Comparison of ENCODE assay signal across 1 cellular context in the genomic region with DNA sequence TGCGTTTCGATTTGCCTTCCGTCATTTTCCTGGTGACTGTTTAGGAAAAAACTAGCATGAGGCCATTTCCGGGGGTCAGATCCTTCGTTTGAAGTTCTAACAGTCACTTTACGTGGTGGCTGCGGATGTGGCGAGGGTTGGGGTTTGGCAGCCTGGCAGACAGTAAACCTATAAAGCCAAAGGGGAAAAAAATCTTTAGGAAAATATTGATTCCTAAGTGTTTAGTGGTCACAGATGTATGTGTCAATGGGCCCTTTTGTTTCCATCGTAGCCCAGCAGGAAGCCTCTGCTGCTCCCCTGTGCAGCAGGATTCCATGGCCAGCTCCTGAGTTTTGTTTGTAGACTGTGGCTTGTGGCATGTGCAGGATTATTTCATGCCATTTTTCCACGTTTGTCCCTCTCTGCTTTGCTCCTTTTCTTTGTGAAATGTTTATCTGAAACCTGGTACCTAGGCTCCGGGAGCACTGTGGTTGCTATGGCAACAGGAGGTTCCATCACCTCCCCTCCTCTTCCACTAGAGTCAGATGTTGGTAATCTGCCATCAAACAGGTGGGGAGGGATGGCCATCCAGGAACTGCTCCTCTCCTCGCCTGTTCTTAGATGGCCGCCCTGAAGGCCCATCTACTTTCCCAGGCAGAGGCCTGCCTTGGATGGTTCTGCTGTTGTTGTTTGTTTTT.
A peak's percentile ranks its signal among the peaks of the same experiment; 100 is the strongest.
TF ChIP-seq lines count a peak whose summit lies in the region.

No MANE protein-coding gene starts in this region.

TF ChIP-seq in HepG2, 621 proteins besides CTCF, POLR2A, EP300 and RAD21 (continued from another document and continues in another):
- TF ChIP-seq, protein P1, sequence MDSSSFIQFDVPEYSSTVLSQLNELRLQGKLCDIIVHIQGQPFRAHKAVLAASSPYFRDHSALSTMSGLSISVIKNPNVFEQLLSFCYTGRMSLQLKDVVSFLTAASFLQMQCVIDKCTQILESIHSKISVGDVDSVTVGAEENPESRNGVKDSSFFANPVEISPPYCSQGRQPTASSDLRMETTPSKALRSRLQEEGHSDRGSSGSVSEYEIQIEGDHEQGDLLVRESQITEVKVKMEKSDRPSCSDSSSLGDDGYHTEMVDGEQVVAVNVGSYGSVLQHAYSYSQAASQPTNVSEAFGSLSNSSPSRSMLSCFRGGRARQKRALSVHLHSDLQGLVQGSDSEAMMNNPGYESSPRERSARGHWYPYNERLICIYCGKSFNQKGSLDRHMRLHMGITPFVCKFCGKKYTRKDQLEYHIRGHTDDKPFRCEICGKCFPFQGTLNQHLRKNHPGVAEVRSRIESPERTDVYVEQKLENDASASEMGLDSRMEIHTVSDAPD (CRISPR knock-in tag; IDR thresholded peaks at IDR 0.05), result peak; percentile 90
- TF ChIP-seq, protein P2, sequence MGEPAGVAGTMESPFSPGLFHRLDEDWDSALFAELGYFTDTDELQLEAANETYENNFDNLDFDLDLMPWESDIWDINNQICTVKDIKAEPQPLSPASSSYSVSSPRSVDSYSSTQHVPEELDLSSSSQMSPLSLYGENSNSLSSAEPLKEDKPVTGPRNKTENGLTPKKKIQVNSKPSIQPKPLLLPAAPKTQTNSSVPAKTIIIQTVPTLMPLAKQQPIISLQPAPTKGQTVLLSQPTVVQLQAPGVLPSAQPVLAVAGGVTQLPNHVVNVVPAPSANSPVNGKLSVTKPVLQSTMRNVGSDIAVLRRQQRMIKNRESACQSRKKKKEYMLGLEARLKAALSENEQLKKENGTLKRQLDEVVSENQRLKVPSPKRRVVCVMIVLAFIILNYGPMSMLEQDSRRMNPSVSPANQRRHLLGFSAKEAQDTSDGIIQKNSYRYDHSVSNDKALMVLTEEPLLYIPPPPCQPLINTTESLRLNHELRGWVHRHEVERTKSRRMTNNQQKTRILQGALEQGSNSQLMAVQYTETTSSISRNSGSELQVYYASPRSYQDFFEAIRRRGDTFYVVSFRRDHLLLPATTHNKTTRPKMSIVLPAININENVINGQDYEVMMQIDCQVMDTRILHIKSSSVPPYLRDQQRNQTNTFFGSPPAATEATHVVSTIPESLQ (CRISPR knock-in tag; conservative IDR thresholded peaks at IDR 0.05), result no peak
- peak; percentile 46; the same call in 1 of the 2 replicates for TF ChIP-seq ARNTL (CRISPR knock-in tag; IDR thresholded peaks at IDR 0.05)
- peak; percentile 28; the same call in 1 of the 2 replicates for TF ChIP-seq ZNF788 (CRISPR knock-in tag; IDR thresholded peaks at IDR 0.05; ENCODE audit: borderline replicate concordance)
- TF ChIP-seq FOXJ3 (CRISPR knock-in tag; IDR thresholded peaks at IDR 0.05; ENCODE audit: borderline replicate concordance), result peak; percentile 59; the same call in 1 of the 2 replicates
- TF ChIP-seq PAXIP1 (CRISPR knock-in tag; conservative IDR thresholded peaks at IDR 0.05), result peak; percentile 86
- TF ChIP-seq ZNF383 (CRISPR knock-in tag; IDR thresholded peaks at IDR 0.05; ENCODE audit: borderline replicate concordance), result no peak
- TF ChIP-seq MED1 (CRISPR knock-in tag; IDR thresholded peaks at IDR 0.05), result peak; percentile 71
- peak; percentile 81 for TF ChIP-seq MEF2D (CRISPR knock-in tag; IDR thresholded peaks at IDR 0.05)
- 0 out of 2 replicates have a peak, but pooled peaks have one; percentile 6 for TF ChIP-seq ZNF629 (CRISPR knock-in tag; conservative IDR thresholded peaks at IDR 0.05)
- TF ChIP-seq ZNF513 (CRISPR knock-in tag; conservative IDR thresholded peaks at IDR 0.05), result no peak
- TF ChIP-seq BCL6 (CRISPR knock-in tag; IDR thresholded peaks at IDR 0.05), result peak; percentile 93
- peak; percentile 79; the same call in 1 of the 2 replicates for TF ChIP-seq NFIC (IDR thresholded peaks at IDR 0.05; ENCODE audit: low read length)
- TF ChIP-seq SOX6 (IDR thresholded peaks at IDR 0.05), result no peak
- peak; percentile 50 for TF ChIP-seq SOX6 (CRISPR knock-in tag; IDR thresholded peaks at IDR 0.05)
- peak; percentile 26; the same call in 1 of the 2 replicates for TF ChIP-seq NCOA2 (CRISPR knock-in tag; IDR thresholded peaks at IDR 0.05)
- TF ChIP-seq HMGA1 (CRISPR knock-in tag; conservative IDR thresholded peaks at IDR 0.05), result no peak
- no peak for TF ChIP-seq ZNF563 (CRISPR knock-in tag; IDR thresholded peaks at IDR 0.05)
- TF ChIP-seq DR1 (CRISPR knock-in tag; IDR thresholded peaks at IDR 0.05), result no peak
- peak; percentile 30; the same call in 1 of the 2 replicates for TF ChIP-seq HDAC1 (CRISPR knock-in tag; IDR thresholded peaks at IDR 0.05)
- TF ChIP-seq GZF1 (CRISPR knock-in tag; IDR thresholded peaks at IDR 0.05), result no peak
- TF ChIP-seq ZFP37 (CRISPR knock-in tag; IDR thresholded peaks at IDR 0.05; ENCODE audit: borderline replicate concordance), result no peak
- peak; percentile 64; the same call in 1 of the 2 replicates for TF ChIP-seq SOX5 (CRISPR knock-in tag; IDR thresholded peaks at IDR 0.05; ENCODE audit: borderline replicate concordance)
- no peak for TF ChIP-seq CREB1 (IDR thresholded peaks at IDR 0.05)
- TF ChIP-seq CREB1 (CRISPR knock-in tag; IDR thresholded peaks at IDR 0.05), result peak; percentile 68
- no peak for TF ChIP-seq SMAD9 (CRISPR knock-in tag; IDR thresholded peaks at IDR 0.05)
- peak; percentile 66 for TF ChIP-seq SALL1 (CRISPR knock-in tag; IDR thresholded peaks at IDR 0.05)
- peak; percentile 58 for TF ChIP-seq NR2F6 (IDR thresholded peaks at IDR 0.05)
- peak; percentile 50; the same call in 1 of the 2 replicates for TF ChIP-seq NR2F6 (CRISPR knock-in tag; IDR thresholded peaks at IDR 0.05)
- TF ChIP-seq ZNF251 (CRISPR knock-in tag; IDR thresholded peaks at IDR 0.05), result no peak
- peak; percentile 49; the same call in 1 of the 2 replicates for TF ChIP-seq RXRB (CRISPR knock-in tag; IDR thresholded peaks at IDR 0.05; ENCODE audit: borderline replicate concordance)
- no peak for TF ChIP-seq LCORL (IDR thresholded peaks at IDR 0.05)
- TF ChIP-seq LCORL (CRISPR knock-in tag; IDR thresholded peaks at IDR 0.05), result peak; percentile 35; the same call in 1 of the 2 replicates
- peak; percentile 84 for TF ChIP-seq RBAK (CRISPR knock-in tag; IDR thresholded peaks at IDR 0.05)
- peak; percentile 40; the same call in 1 of the 2 replicates for TF ChIP-seq PITX1 (CRISPR knock-in tag; IDR thresholded peaks at IDR 0.05)
- TF ChIP-seq ZNF484 (CRISPR knock-in tag; IDR thresholded peaks at IDR 0.05; ENCODE audit: borderline replicate concordance, low read depth), result no peak
- peak; percentile 16; the same call in 1 of the 2 replicates for TF ChIP-seq GATA4 (IDR thresholded peaks at IDR 0.05; ENCODE audit: borderline replicate concordance, low read depth)
- TF ChIP-seq ELF3 (CRISPR knock-in tag; IDR thresholded peaks at IDR 0.05), result peak; percentile 65
- TF ChIP-seq ZBTB42 (CRISPR knock-in tag; IDR thresholded peaks at IDR 0.05), result no peak
- TF ChIP-seq SOX13 (IDR thresholded peaks at IDR 0.05), result no peak
- TF ChIP-seq SOX13 (CRISPR knock-in tag; conservative IDR thresholded peaks at IDR 0.05 in 1 of 2, IDR thresholded peaks at IDR 0.05 in 1 of 2), result peak in 1 of 2 experiments; percentile 49; a peak in 1 of 4 replicates
- peak; percentile 88 for TF ChIP-seq KAT2B (IDR thresholded peaks at IDR 0.05; ENCODE audit: borderline replicate concordance, low read depth, low read length)
- no peak for TF ChIP-seq ZNF543 (CRISPR knock-in tag; IDR thresholded peaks at IDR 0.05)
- peak; percentile 40; the same call in 1 of the 2 replicates for TF ChIP-seq GFI1 (CRISPR knock-in tag; IDR thresholded peaks at IDR 0.05; ENCODE audit: borderline replicate concordance)
- peak; percentile 76 for TF ChIP-seq NR2F2 (IDR thresholded peaks at IDR 0.05; ENCODE audit: borderline replicate concordance, low read depth)
- peak; percentile 37; the same call in 1 of the 2 replicates for TF ChIP-seq ZMYM4 (CRISPR knock-in tag; IDR thresholded peaks at IDR 0.05)
- TF ChIP-seq ZNF263 (CRISPR knock-in tag; IDR thresholded peaks at IDR 0.05), result peak; percentile 28; the same call in 1 of the 2 replicates
- TF ChIP-seq ZBTB20 (CRISPR knock-in tag; IDR thresholded peaks at IDR 0.05; ENCODE audit: borderline replicate concordance, low read depth), result peak; percentile 78; the same call in 1 of the 2 replicates
- no peak for TF ChIP-seq KLF9 (CRISPR knock-in tag; IDR thresholded peaks at IDR 0.05; ENCODE audit: low read depth)
- TF ChIP-seq NFRKB (IDR thresholded peaks at IDR 0.05), result no peak
- TF ChIP-seq, protein P3, sequence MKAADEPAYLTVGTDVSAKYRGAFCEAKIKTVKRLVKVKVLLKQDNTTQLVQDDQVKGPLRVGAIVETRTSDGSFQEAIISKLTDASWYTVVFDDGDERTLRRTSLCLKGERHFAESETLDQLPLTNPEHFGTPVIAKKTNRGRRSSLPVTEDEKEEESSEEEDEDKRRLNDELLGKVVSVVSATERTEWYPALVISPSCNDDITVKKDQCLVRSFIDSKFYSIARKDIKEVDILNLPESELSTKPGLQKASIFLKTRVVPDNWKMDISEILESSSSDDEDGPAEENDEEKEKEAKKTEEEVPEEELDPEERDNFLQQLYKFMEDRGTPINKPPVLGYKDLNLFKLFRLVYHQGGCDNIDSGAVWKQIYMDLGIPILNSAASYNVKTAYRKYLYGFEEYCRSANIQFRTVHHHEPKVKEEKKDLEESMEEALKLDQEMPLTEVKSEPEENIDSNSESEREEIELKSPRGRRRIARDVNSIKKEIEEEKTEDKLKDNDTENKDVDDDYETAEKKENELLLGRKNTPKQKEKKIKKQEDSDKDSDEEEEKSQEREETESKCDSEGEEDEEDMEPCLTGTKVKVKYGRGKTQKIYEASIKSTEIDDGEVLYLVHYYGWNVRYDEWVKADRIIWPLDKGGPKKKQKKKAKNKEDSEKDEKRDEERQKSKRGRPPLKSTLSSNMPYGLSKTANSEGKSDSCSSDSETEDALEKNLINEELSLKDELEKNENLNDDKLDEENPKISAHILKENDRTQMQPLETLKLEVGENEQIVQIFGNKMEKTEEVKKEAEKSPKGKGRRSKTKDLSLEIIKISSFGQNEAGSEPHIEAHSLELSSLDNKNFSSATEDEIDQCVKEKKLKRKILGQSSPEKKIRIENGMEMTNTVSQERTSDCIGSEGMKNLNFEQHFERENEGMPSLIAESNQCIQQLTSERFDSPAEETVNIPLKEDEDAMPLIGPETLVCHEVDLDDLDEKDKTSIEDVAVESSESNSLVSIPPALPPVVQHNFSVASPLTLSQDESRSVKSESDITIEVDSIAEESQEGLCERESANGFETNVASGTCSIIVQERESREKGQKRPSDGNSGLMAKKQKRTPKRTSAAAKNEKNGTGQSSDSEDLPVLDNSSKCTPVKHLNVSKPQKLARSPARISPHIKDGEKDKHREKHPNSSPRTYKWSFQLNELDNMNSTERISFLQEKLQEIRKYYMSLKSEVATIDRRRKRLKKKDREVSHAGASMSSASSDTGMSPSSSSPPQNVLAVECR (CRISPR knock-in tag; IDR thresholded peaks at IDR 0.05; ENCODE audit: borderline replicate concordance), result peak; percentile 38; the same call in 1 of the 2 replicates
- TF ChIP-seq HOXA3 (CRISPR knock-in tag; IDR thresholded peaks at IDR 0.05), result peak; percentile 38; the same call in 1 of the 2 replicates
- TF ChIP-seq FOXA3 (CRISPR knock-in tag; IDR thresholded peaks at IDR 0.05), result peak; percentile 50; the same call in 1 of the 2 replicates
- peak; percentile 41; the same call in 1 of the 2 replicates for TF ChIP-seq YEATS4 (CRISPR knock-in tag; IDR thresholded peaks at IDR 0.05; ENCODE audit: borderline replicate concordance)
- no peak for TF ChIP-seq ZNF724P (CRISPR knock-in tag; IDR thresholded peaks at IDR 0.05; ENCODE audit: borderline replicate concordance)
- peak; percentile 79 for TF ChIP-seq RFX3 (CRISPR knock-in tag; IDR thresholded peaks at IDR 0.05)
- 0 out of 2 replicates have a peak, but pooled peaks have one; percentile 44 for TF ChIP-seq MEIS1 (CRISPR knock-in tag; IDR thresholded peaks at IDR 0.05; ENCODE audit: borderline replicate concordance)
- no peak for TF ChIP-seq FOSL2 (CRISPR knock-in tag; IDR thresholded peaks at IDR 0.05)
- TF ChIP-seq SNAPC2 (CRISPR knock-in tag; IDR thresholded peaks at IDR 0.05), result no peak
- peak; percentile 75; the same call in 1 of the 2 replicates for TF ChIP-seq ZNF362 (CRISPR knock-in tag; IDR thresholded peaks at IDR 0.05; ENCODE audit: borderline replicate concordance)
